ENCODE assay signal across 21 cellular contexts in the genomic region with DNA sequence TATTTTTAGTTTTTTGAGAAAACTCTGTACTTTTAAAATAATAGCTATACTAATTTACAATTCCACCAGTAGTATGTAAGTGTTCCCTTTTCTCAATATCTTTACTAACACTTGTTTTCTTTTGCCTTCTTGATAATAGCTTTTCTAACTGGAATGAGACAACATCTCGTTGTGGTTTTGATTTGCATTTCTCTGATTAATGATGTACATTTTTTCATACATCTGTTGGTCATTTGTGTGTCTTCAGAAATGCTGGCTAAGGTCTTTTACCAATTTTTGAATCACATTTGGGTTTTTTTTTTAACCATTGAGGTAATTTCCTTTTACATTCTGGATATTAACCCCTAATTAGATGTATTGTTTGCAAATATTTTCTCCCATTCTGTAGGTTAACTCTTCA.
DNase-seq lines count a peak whose midpoint lies in the region; TF ChIP-seq lines count a peak whose summit lies in the region.
"Had no signal": no experiment of that assay in that cellular context is flagged by ENCODE, and none has a peak within 500 bp of the region (broad histone marks: within the 10 kb centered on the region; RNA-seq: fewer than 3 reads in every experiment).

No MANE protein-coding gene starts in this region.

- no peak overlapping the region for H3K9ac ChIP-seq in adipocyte (ENCODE audit: low read length)

- H3K4me3 ChIP-seq in AG10803 (ENCODE audit: low read length) (no peak overlapping the region), adipocyte (ENCODE audit: low read length) (peak overlapping the region; percentile 36), fibroblast of villous mesenchyme (ENCODE audit: low read depth, low read length) (no peak overlapping the region), right atrium auricular region (no peak overlapping the region)
- H3K4me3 ChIP-seq: GM23338, HAP-1, Peyer's patch, SJSA1 had no signal

- H3K9me3 ChIP-seq in adipocyte (ENCODE audit: control insufficient read depth, low read length) (peaks cover 7% of the 10 kb centered on the region), right atrium auricular region (peaks cover 0 to 4% of the 10 kb centered on the region in 2 donors)
- H3K9me3 ChIP-seq: BE2C, HAP-1, Peyer's patch, SJSA1 had no signal

- H3K9me3 Mint-ChIP-seq in HFFc6, result no peaks in the 10 kb centered on the region
- H3K9me3 Mint-ChIP-seq: GM23338 had no signal

- TF ChIP-seq CTCF in AG10803 (conservative IDR thresholded peaks at IDR 0.05; ENCODE audit: low read length) (no peak), HFFc6 (IDR thresholded peaks at IDR 0.05) (no peak), fibroblast of villous mesenchyme (IDR thresholded peaks at IDR 0.05; ENCODE audit: insufficient read depth, low read depth, low read length) (no peak), right atrium auricular region (IDR thresholded peaks at IDR 0.05) (no peak)

- H3K27ac ChIP-seq in right atrium auricular region, result no peak overlapping the region
- H3K27ac ChIP-seq: HL-60, Peyer's patch, SJSA1 had no signal

- H3K4me1 Mint-ChIP-seq in HFFc6 (ENCODE audit: low read depth), result peaks cover 18% of the 10 kb centered on the region
- H3K4me1 Mint-ChIP-seq: GM23338 had no signal

- H3K27ac Mint-ChIP-seq in HFFc6, result peak overlapping the region; percentile 65; the same call in 1 of the 2 replicates
- H3K27ac Mint-ChIP-seq: GM23338 had no signal

- peak overlapping the region; percentile 62 for H3K4me3 Mint-ChIP-seq in HFFc6
- H3K4me3 Mint-ChIP-seq: GM23338 had no signal

- DNase-seq in AG10803 (ENCODE audit: low read depth), result peak; percentile 64
- DNase-seq in HFFc6, result peak; percentile 4
- DNase-seq in adipocyte (ENCODE audit: low read depth), result peak; percentile 37
- DNase-seq in fibroblast of villous mesenchyme (ENCODE audit: low read depth), result peak; percentile 18
- no peak for DNase-seq in NCI-H2196 treated with DMSO at 0.1 percent for 48 hours (lab: John Stamatoyannopoulos, UW; ENCODE audit: unreplicated experiment)
- no peak for DNase-seq in NCI-H2227 treated with DMSO at 0.1 percent for 48 hours (lab: John Stamatoyannopoulos, UW)
- no peak for DNase-seq in NCI-H510A (lab: John Stamatoyannopoulos, UW)
- no peak for DNase-seq in right atrium auricular region (ENCODE audit: low spot score)
- DNase-seq: BE2C, DMS53, KG1, NCI-H1105, NCI-H146, NCI-H2081, NCI-H2171 treated with DMSO at 0.1 percent for 48 hours, NCI-H774, Peyer's patch had no signal

- no peaks in the 10 kb centered on the region for H3K27me3 Mint-ChIP-seq in HFFc6 (ENCODE audit: insufficient read depth)

- H3K36me3 Mint-ChIP-seq in HFFc6 (ENCODE audit: low read depth), result peaks cover 20% of the 10 kb centered on the region

- H3K4me1 ChIP-seq in adipocyte (ENCODE audit: control insufficient read depth, insufficient read depth, low read length), result peaks cover 9% of the 10 kb centered on the region
- H3K4me1 ChIP-seq in right atrium auricular region, result no peaks in the 10 kb centered on the region
- H3K4me1 ChIP-seq: BE2C, HAP-1, Peyer's patch, SJSA1 had no signal

- H3K36me3 ChIP-seq in adipocyte (ENCODE audit: control insufficient read depth, insufficient read depth, low read length, severe bottlenecking) (peaks cover 7% of the 10 kb centered on the region), right atrium auricular region (no peaks in the 10 kb centered on the region)
- H3K36me3 ChIP-seq: BE2C, HAP-1, Peyer's patch, SJSA1 had no signal

- H3K27me3 ChIP-seq in adipocyte (replicated peaks; ENCODE audit: control insufficient read depth, insufficient read depth, low read length) (no peaks in the 10 kb centered on the region), right atrium auricular region (no peaks in the 10 kb centered on the region)
- H3K27me3 ChIP-seq: BE2C, Peyer's patch, SJSA1 had no signal

Comparison
In these comparisons a context has a peak if more than half of its experiments do, and no peak if none do; other contexts are left out.
1. DNase-seq: peak in AG10803 (single experiment), HFFc6 (single experiment), adipocyte (single experiment) and fibroblast of villous mesenchyme (single experiment); none in NCI-H2196 treated with DMSO at 0.1 percent for 48 hours (single experiment), NCI-H2227 treated with DMSO at 0.1 percent for 48 hours (single experiment), NCI-H510A (single experiment) and right atrium auricular region (single experiment).